In genomic region chr10:66627156-66627555, GRCh38 we compare ENCODE assay signal across 1 cellular context.
TF ChIP-seq lines count a peak whose summit lies in the region.

No MANE protein-coding gene starts in this region.

TF ChIP-seq in WTC11, 78 proteins besides CTCF, POLR2A, EP300 and RAD21 (continued from another document):
- no peak for TF ChIP-seq AFF4 (CRISPR knock-in tag; IDR thresholded peaks at IDR 0.05; ENCODE audit: borderline replicate concordance)
- TF ChIP-seq NFE2L1 (CRISPR knock-in tag; IDR thresholded peaks at IDR 0.05) = no peak
- no peak for TF ChIP-seq KAT7 (CRISPR knock-in tag; IDR thresholded peaks at IDR 0.05; ENCODE audit: borderline replicate concordance)
- TF ChIP-seq PRDM15 (CRISPR knock-in tag; IDR thresholded peaks at IDR 0.05) = no peak
- no peak for TF ChIP-seq RELA (CRISPR knock-in tag; IDR thresholded peaks at IDR 0.05; ENCODE audit: borderline replicate concordance)
- TF ChIP-seq PRRX2 (CRISPR knock-in tag; IDR thresholded peaks at IDR 0.05) = no peak
- no peak for TF ChIP-seq JUN (CRISPR knock-in tag; IDR thresholded peaks at IDR 0.05)
